ENCODE assay signal across 20 cellular contexts in genomic region chr5:6861667-6862066, GRCh38.
DNase-seq lines count a peak whose midpoint lies in the region; ATAC-seq and TF ChIP-seq lines count a peak whose summit lies in the region.
"Had no signal": no experiment of that assay in that cellular context is flagged by ENCODE, and none has a peak within 500 bp of the region (broad histone marks: within the 10 kb centered on the region; RNA-seq: fewer than 3 reads in every experiment).

No MANE protein-coding gene starts in this region.

- no peak overlapping the region for H3K4me3 Mint-ChIP-seq in MCF 10A (ENCODE audit: unreplicated experiment)
- H3K4me3 Mint-ChIP-seq in osteocyte (ENCODE audit: unreplicated experiment): no peak overlapping the region
- H3K4me3 Mint-ChIP-seq: B cell; CD14-positive monocyte; CD8-positive, alpha-beta memory T cell; H9 had no signal

- POLR2A ChIA-PET in MCF 10A (lab: Yijun Ruan, JAX): no interaction called here

- dilution Hi-C loops in mammary epithelial cell (cut with HindIII; ENCODE audit: low sequenced_read_pairs): no loop called here

- no TSS peak for BruUV-seq in MCF 10A (replicated peaks; lab: Mats Ljungman, UMichigan)
- no TSS peak for BruUV-seq in mammary epithelial cell (replicated peaks; lab: Mats Ljungman, UMichigan)

- H3K36me3 Mint-ChIP-seq in MCF 10A (ENCODE audit: insufficient read depth, unreplicated experiment): no peaks in the 10 kb centered on the region
- H3K36me3 Mint-ChIP-seq in osteocyte (ENCODE audit: unreplicated experiment): peaks cover 2% of the 10 kb centered on the region
- H3K36me3 Mint-ChIP-seq: CD14-positive monocyte; CD8-positive, alpha-beta memory T cell had no signal

- peaks cover 11% of the 10 kb centered on the region for H3K9me3 ChIP-seq in mammary epithelial cell (replicated peaks; ENCODE audit: insufficient read depth, low read length)
- no peaks in the 10 kb centered on the region for H3K9me3 ChIP-seq in upper lobe of right lung

- no peak for TF ChIP-seq CTCF in MCF 10A (IDR thresholded peaks at IDR 0.05; ENCODE audit: unreplicated experiment)
- TF ChIP-seq CTCF in mammary epithelial cell (conservative IDR thresholded peaks at IDR 0.05 in 1 of 2, IDR thresholded peaks at IDR 0.05 in 1 of 2; ENCODE audit: extremely low read depth in 1 of 2, insufficient read depth in 1 of 2, low read depth in 1 of 2, low read length in 2 of 2): no peak
- TF ChIP-seq CTCF in osteocyte (IDR thresholded peaks at IDR 0.05): no peak
- no peak for TF ChIP-seq CTCF in upper lobe of right lung (IDR thresholded peaks at IDR 0.05)

- ATAC-seq in upper lobe of right lung: no peak
- ATAC-seq: GM12878 had no signal

- no peak overlapping the region for H3K4me2 ChIP-seq in mammary epithelial cell (ENCODE audit: insufficient read depth, low read depth, low read length)

- no peak overlapping the region for H3K9ac ChIP-seq in mammary epithelial cell (ENCODE audit: insufficient read depth, low read length)

- no peaks in the 10 kb centered on the region for H3K79me2 ChIP-seq in mammary epithelial cell (ENCODE audit: insufficient read depth, low read length)

- WGBS in mammary epithelial cell (ENCODE audit: low coverage, missing lambda C conversion rate): 28% methylated on average over 3 of the region's 3 CpGs

- H2AFZ ChIP-seq in mammary epithelial cell (ENCODE audit: low read depth, low read length): no peak overlapping the region

- H3K9me3 Mint-ChIP-seq in MCF 10A (ENCODE audit: unreplicated experiment) (peaks cover 14% of the 10 kb centered on the region), osteocyte (ENCODE audit: unreplicated experiment) (peaks cover 15% of the 10 kb centered on the region)

- no peak overlapping the region for H3K4me3 ChIP-seq in mammary epithelial cell (replicated peaks in 1 of 3; ENCODE audit: insufficient read depth in 1 of 3, low read depth in 2 of 3, low read length in 3 of 3)
- no peak overlapping the region for H3K4me3 ChIP-seq in upper lobe of right lung
- H3K4me3 ChIP-seq: GM12878 had no signal

- intact Hi-C loops in MCF 10A (cut with micrococcal nuclease): no loop called here
- intact Hi-C loops in mammary epithelial cell (cut with micrococcal nuclease): no loop called here
- intact Hi-C loops in upper lobe of right lung (cut with DNase I): no loop called here

- no peak overlapping the region for H3K27ac ChIP-seq in mammary epithelial cell (ENCODE audit: insufficient read depth, low read depth, low read length)
- H3K27ac ChIP-seq in cingulate gyrus (ENCODE audit: low read depth, low read length): peak overlapping the region; percentile 47
- no peak overlapping the region for H3K27ac ChIP-seq in upper lobe of right lung
- H3K27ac ChIP-seq: HL-60 had no signal

- H3K27me3 ChIP-seq in mammary epithelial cell (ENCODE audit: insufficient read depth, low read length) (no peaks in the 10 kb centered on the region), upper lobe of right lung (no peaks in the 10 kb centered on the region)

- no peaks in the 10 kb centered on the region for H3K4me1 ChIP-seq in mammary epithelial cell (ENCODE audit: insufficient read depth, low read length)
- H3K4me1 ChIP-seq in upper lobe of right lung: no peaks in the 10 kb centered on the region
- H3K4me1 ChIP-seq: Caco-2 had no signal

- H3K4me1 Mint-ChIP-seq in MCF 10A (ENCODE audit: insufficient read depth, unreplicated experiment): peaks cover 14% of the 10 kb centered on the region
- H3K4me1 Mint-ChIP-seq in osteocyte (ENCODE audit: unreplicated experiment): no peaks in the 10 kb centered on the region
- H3K4me1 Mint-ChIP-seq: B cell; CD14-positive monocyte; CD8-positive, alpha-beta memory T cell; H9 had no signal

- H3K36me3 ChIP-seq in mammary epithelial cell (ENCODE audit: insufficient read depth, low read length) (no peaks in the 10 kb centered on the region), upper lobe of right lung (no peaks in the 10 kb centered on the region)

- DNase-seq in MCF 10A (ENCODE audit: unreplicated experiment): peak; percentile 55
- DNase-seq in mammary epithelial cell: no peak
- DNase-seq in NCI-H69 (lab: John Stamatoyannopoulos, UW): peak; percentile 62
- peak; percentile 3 for DNase-seq in osteocyte (ENCODE audit: extremely low spot score, unreplicated experiment)
- no peak for DNase-seq in upper lobe of right lung
- no peak for DNase-seq in NCI-H446 treated with DMSO at 0.1 percent for 48 hours (lab: John Stamatoyannopoulos, UW)
- no peak for DNase-seq in SK-N-DZ (ENCODE audit: low spot score)
- DNase-seq: 8988T; ACHN; Caco-2; CD8-positive, alpha-beta memory T cell; GOT3; IMR-90; KBM-7 had no signal

- H3K27me3 Mint-ChIP-seq in MCF 10A (ENCODE audit: insufficient read depth, unreplicated experiment) (no peaks in the 10 kb centered on the region), osteocyte (ENCODE audit: unreplicated experiment) (no peaks in the 10 kb centered on the region)
- H3K27me3 Mint-ChIP-seq: B cell had no signal

- in situ Hi-C loops in mammary epithelial cell (cut with MboI; ENCODE audit: low sequenced_read_pairs in 2 of 2): no loop called here

- no peaks in the 10 kb centered on the region for H4K20me1 ChIP-seq in mammary epithelial cell (ENCODE audit: insufficient read depth, low read length)

- CTCF ChIA-PET in MCF 10A (lab: Yijun Ruan, JAX) (no interaction called here), mammary epithelial cell (lab: Charles Lee; ENCODE audit: low non-redundant PET) (no interaction called here)

- no peak overlapping the region for H3K27ac Mint-ChIP-seq in MCF 10A (ENCODE audit: low read depth, unreplicated experiment)
- no peak overlapping the region for H3K27ac Mint-ChIP-seq in osteocyte (ENCODE audit: unreplicated experiment)
- H3K27ac Mint-ChIP-seq: B cell; CD8-positive, alpha-beta memory T cell; H9 had no signal

Comparison
In these comparisons a context has a peak if more than half of its experiments do, and no peak if none do; other contexts are left out.
1. DNase-seq: peak in MCF 10A (single experiment), NCI-H69 (single experiment) and osteocyte (single experiment); none in mammary epithelial cell (single experiment), upper lobe of right lung (single experiment), NCI-H446 treated with DMSO at 0.1 percent for 48 hours (single experiment) and SK-N-DZ (single experiment).